In the genomic region with DNA sequence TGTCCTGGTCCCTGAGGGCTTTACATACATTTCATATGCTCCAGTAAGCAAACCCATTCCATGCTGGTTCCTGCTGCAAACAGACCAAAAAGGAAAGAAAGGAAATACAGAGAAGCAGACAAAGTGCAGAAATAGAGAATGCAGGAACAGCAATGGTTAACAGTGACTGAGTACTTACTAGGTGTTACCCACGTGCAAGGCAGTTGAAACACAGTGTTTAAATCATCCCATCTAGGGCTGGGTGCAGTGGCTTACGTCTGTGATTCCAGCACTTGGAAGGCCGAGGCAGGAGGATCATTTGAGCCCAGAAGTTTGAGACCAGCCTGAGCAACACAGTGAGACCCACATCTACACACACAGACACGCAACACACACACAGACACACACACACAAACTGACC, we compare ENCODE assay signal across 18 cellular contexts. TPM values are rescaled to one million over a fixed set of nuclear protein-coding genes. Genes with fewer than 3 reads are reported as not detected.
DNase-seq lines count a peak whose midpoint lies in the region; ATAC-seq and TF ChIP-seq lines count a peak whose summit lies in the region.
"Had no signal": no experiment of that assay in that cellular context is flagged by ENCODE, and none has a peak within 500 bp of the region (broad histone marks: within the 10 kb centered on the region; RNA-seq: fewer than 3 reads in every experiment).

No MANE protein-coding gene starts in this region.

- H2AFZ ChIP-seq in neuronal stem cell (ENCODE audit: low read length): peak overlapping the region; percentile 21

- peak overlapping the region; percentile 20 for H3K4me3 Mint-ChIP-seq in CD8-positive, alpha-beta T cell
- peak overlapping the region in 3 of 4 donors; percentile 59 to 65 (median 65) for H3K4me3 Mint-ChIP-seq in IgD-negative memory B cell
- no peak overlapping the region for H3K4me3 Mint-ChIP-seq in activated naive CD8-positive, alpha-beta T cell treated with anti-CD3 and anti-CD28 coated beads, Interleukin-2, amount 10 ng/mL, durations not matched to agents 7 days and 5 days

- H3K27ac Mint-ChIP-seq in CD8-positive, alpha-beta T cell: peak overlapping the region; percentile 86
- H3K27ac Mint-ChIP-seq in IgD-negative memory B cell: peak overlapping the region; percentile 98 to 99 (median 99)
- H3K27ac Mint-ChIP-seq in activated naive CD8-positive, alpha-beta T cell treated with anti-CD3 and anti-CD28 coated beads, Interleukin-2, amount 10 ng/mL, durations not matched to agents 7 days and 5 days: peak overlapping the region; percentile 81

- no peak for TF ChIP-seq POLR2A in uterus (IDR thresholded peaks at IDR 0.05)

- H3K36me3 ChIP-seq in CD8-positive, alpha-beta T cell (ENCODE audit: insufficient read depth, low read length): no peaks in the 10 kb centered on the region
- H3K36me3 ChIP-seq in neuronal stem cell (replicated peaks in 1 of 2; ENCODE audit: control insufficient read depth in 2 of 2, insufficient read depth in 2 of 2, low read length in 2 of 2) (no peaks in the 10 kb centered on the region), uterus (no peaks in the 10 kb centered on the region)
- H3K36me3 ChIP-seq: esophagus muscularis mucosa, left lung, sigmoid colon had no signal

- no peak overlapping the region for H2BK5ac ChIP-seq in neuronal stem cell (ENCODE audit: low read length)

- WGBS in neuronal stem cell (ENCODE audit: extremely low coverage in 2 of 2, insufficient read length in 2 of 2, insufficient replicate concordance in 1 of 2), 2 donors: no CpG with 5 or more reads among the region's 4 CpGs

- peaks cover 50% of the 10 kb centered on the region for H3K4me1 Mint-ChIP-seq in CD8-positive, alpha-beta T cell (ENCODE audit: low read depth)
- peaks cover 19 to 45% (median 43%) of the 10 kb centered on the region in 3 donors for H3K4me1 Mint-ChIP-seq in IgD-negative memory B cell
- peaks cover 28% of the 10 kb centered on the region for H3K4me1 Mint-ChIP-seq in activated naive CD8-positive, alpha-beta T cell treated with anti-CD3 and anti-CD28 coated beads, Interleukin-2, amount 10 ng/mL, durations not matched to agents 7 days and 5 days

- no peak overlapping the region for H3K9ac ChIP-seq in neuronal stem cell (ENCODE audit: low read depth, low read length, poor library complexity)

- no peak overlapping the region for H3K4me3 ChIP-seq in CD8-positive, alpha-beta T cell (ENCODE audit: low read depth, low read length)
- H3K4me3 ChIP-seq in neuronal stem cell (ENCODE audit: low read length in 2 of 2): peak overlapping the region in 1 of 2 donors; percentile 18
- H3K4me3 ChIP-seq in uterus: no peak overlapping the region
- H3K4me3 ChIP-seq: esophagus muscularis mucosa, left lung, mucosa of descending colon, sigmoid colon had no signal

- ATAC-seq in CD8-positive, alpha-beta T cell: no peak
- ATAC-seq in activated naive CD8-positive, alpha-beta T cell treated with anti-CD3 and anti-CD28 coated beads, Interleukin-2, amount 10 ng/mL, durations not matched to agents 7 days and 5 days (ENCODE audit: low read depth): no peak
- ATAC-seq in HG03469 (IDR thresholded peaks at IDR 0.05; ENCODE audit: unreplicated experiment): no peak
- ATAC-seq: left lung had no signal

- no peaks in the 10 kb centered on the region for H3K27me3 Mint-ChIP-seq in CD8-positive, alpha-beta T cell (ENCODE audit: low read depth)
- H3K27me3 Mint-ChIP-seq in IgD-negative memory B cell: no peaks in the 10 kb centered on the region
- no peaks in the 10 kb centered on the region for H3K27me3 Mint-ChIP-seq in activated naive CD8-positive, alpha-beta T cell treated with anti-CD3 and anti-CD28 coated beads, Interleukin-2, amount 10 ng/mL, durations not matched to agents 7 days and 5 days

- no peak overlapping the region for H2BK120ac ChIP-seq in neuronal stem cell (ENCODE audit: low read depth, low read length)

- H4K8ac ChIP-seq in neuronal stem cell (ENCODE audit: low read depth, low read length): no peak overlapping the region

- H3K36me3 Mint-ChIP-seq in CD8-positive, alpha-beta T cell: no peaks in the 10 kb centered on the region
- H3K36me3 Mint-ChIP-seq in IgD-negative memory B cell: no peaks in the 10 kb centered on the region
- H3K36me3 Mint-ChIP-seq in activated naive CD8-positive, alpha-beta T cell treated with anti-CD3 and anti-CD28 coated beads, Interleukin-2, amount 10 ng/mL, durations not matched to agents 7 days and 5 days: no peaks in the 10 kb centered on the region

- CTCF ChIA-PET in CD8-positive, alpha-beta T cell (lab: Charles Lee): interaction anchor here (3.1 kb wide), 1 partner anchor 67 kb away, joined by 27 read pairs; the partner anchor contains the start of gene WNK1

- no peaks in the 10 kb centered on the region for H3K9me3 Mint-ChIP-seq in CD8-positive, alpha-beta T cell
- H3K9me3 Mint-ChIP-seq in IgD-negative memory B cell: no peaks in the 10 kb centered on the region
- H3K9me3 Mint-ChIP-seq in activated naive CD8-positive, alpha-beta T cell treated with anti-CD3 and anti-CD28 coated beads, Interleukin-2, amount 10 ng/mL, durations not matched to agents 7 days and 5 days: no peaks in the 10 kb centered on the region

- DNase-seq in CD8-positive, alpha-beta T cell: no peak
- DNase-seq in activated naive CD8-positive, alpha-beta T cell treated with anti-CD3 and anti-CD28 coated beads, Interleukin-2, amount 10 ng/mL, durations not matched to agents 7 days and 5 days: no peak
- no peak for DNase-seq in neuronal stem cell (ENCODE audit: low spot score)
- DNase-seq in uterus: no peak
- no peak for DNase-seq in inferior parietal cortex (ENCODE audit: extremely low spot score)
- DNase-seq: activated effector memory CD4-positive, alpha-beta T cell treated with Interleukin-2 at 50 U/mL for 16 hours; central memory CD4-positive, alpha-beta T cell; left lung; MM.1S; mucosa of descending colon; NCI-H1694; NK-92 treated with Interleukin-12 subunit alpha and Interleukin-12 subunit beta, amount 100 ng/mL, for 24 hours; sigmoid colon; stimulated activated CD4-positive, alpha-beta T cell treated with anti-CD3 and anti-CD28 coated beads, Interleukin-1b, Interleukin-23, amount 100 ng/mL, for 48 hours had no signal

- H2BK15ac ChIP-seq in neuronal stem cell (ENCODE audit: low read length): no peak overlapping the region

- no peak overlapping the region for H3K4ac ChIP-seq in neuronal stem cell (ENCODE audit: low read length)

- H2AK5ac ChIP-seq in neuronal stem cell (ENCODE audit: low read depth, low read length): no peak overlapping the region

- H3K4me1 ChIP-seq in CD8-positive, alpha-beta T cell (ENCODE audit: insufficient read depth, low read length): peaks cover 26% of the 10 kb centered on the region
- H3K4me1 ChIP-seq in neuronal stem cell (ENCODE audit: control insufficient read depth in 2 of 2, insufficient read depth in 1 of 2, low read depth in 1 of 2, low read length in 2 of 2): peaks cover 4 to 7% of the 10 kb centered on the region in 2 donors
- no peaks in the 10 kb centered on the region for H3K4me1 ChIP-seq in uterus
- H3K4me1 ChIP-seq: sigmoid colon had no signal

- POLR2A ChIA-PET in CD8-positive, alpha-beta T cell (lab: Charles Lee): interaction anchor here (0.8 to 1.8 kb wide), 3 partner anchors 11 to 42 kb away, joined by 3 to 10 read pairs (median 5); no protein-coding TSS in a partner anchor
- POLR2A ChIA-PET in activated naive CD8-positive, alpha-beta T cell treated with anti-CD3 and anti-CD28 coated beads, Interleukin-2, amount 10 ng/mL, durations not matched to agents 7 days and 5 days (lab: Charles Lee): interaction anchor here (1.7 to 5.4 kb wide), 4 partner anchors 8 to 71 kb away, joined by 6 to 87 read pairs (median 33); partner anchors contain the start of gene WNK1

- intact Hi-C loops in CD8-positive, alpha-beta T cell (cut with DNase I, micrococcal nuclease): loop anchor here (2.0 kb wide), 3 partner anchors 16 to 66 kb away; no protein-coding TSS in a partner anchor
- intact Hi-C loops in uterus (cut with DNase I; ENCODE audit: low total_unique reads): no loop called here

- no peak for TF ChIP-seq CTCF in CD8-positive, alpha-beta T cell (IDR thresholded peaks at IDR 0.05)
- TF ChIP-seq CTCF in uterus (IDR thresholded peaks at IDR 0.05): no peak

- H4K91ac ChIP-seq in neuronal stem cell (ENCODE audit: low read depth, low read length, poor library complexity): no peak overlapping the region

- H3K4me2 ChIP-seq in neuronal stem cell (ENCODE audit: insufficient read depth, low read length, poor library complexity, severe bottlenecking): no peak overlapping the region

- H3K27me3 ChIP-seq in CD8-positive, alpha-beta T cell (ENCODE audit: insufficient read depth, low read length): no peaks in the 10 kb centered on the region
- H3K27me3 ChIP-seq in neuronal stem cell (ENCODE audit: control insufficient read depth in 3 of 3, insufficient read depth in 3 of 3, low read depth in 1 of 3, low read length in 3 of 3): no peaks in the 10 kb centered on the region
- no peaks in the 10 kb centered on the region for H3K27me3 ChIP-seq in uterus
- H3K27me3 ChIP-seq: esophagus muscularis mucosa, left lung, sigmoid colon had no signal

- no peaks in the 10 kb centered on the region for H3K9me3 ChIP-seq in CD8-positive, alpha-beta T cell (ENCODE audit: low read length)
- H3K9me3 ChIP-seq in neuronal stem cell (replicated peaks in 1 of 2; ENCODE audit: control insufficient read depth in 2 of 2, insufficient read depth in 1 of 2, low read depth in 1 of 2, low read length in 2 of 2) (peaks cover 0 to 2% of the 10 kb centered on the region in 2 donors), uterus (no peaks in the 10 kb centered on the region)
- H3K9me3 ChIP-seq: esophagus muscularis mucosa, left lung, mucosa of descending colon, sigmoid colon had no signal

- H3K79me1 ChIP-seq in neuronal stem cell (ENCODE audit: low read depth, low read length): no peaks in the 10 kb centered on the region

- H3K23ac ChIP-seq in neuronal stem cell (ENCODE audit: low read depth, low read length, poor library complexity): no peak overlapping the region

- H3K14ac ChIP-seq in neuronal stem cell (ENCODE audit: low read length): no peak overlapping the region

- H3K27ac ChIP-seq in CD8-positive, alpha-beta T cell (ENCODE audit: low read depth, low read length): peak overlapping the region; percentile 67
- H3K27ac ChIP-seq in neuronal stem cell (replicated peaks; ENCODE audit: low read length) (no peak overlapping the region), uterus (no peak overlapping the region)
- H3K27ac ChIP-seq: esophagus muscularis mucosa, RWPE1, sigmoid colon had no signal

- no peak overlapping the region for H2BK12ac ChIP-seq in neuronal stem cell (ENCODE audit: low read length)

- no peak overlapping the region for H3K18ac ChIP-seq in neuronal stem cell (ENCODE audit: low read length)

RNA-seq across cellular contexts. Expression of gene NINJ2, which starts 21.2 kb away (rescaled TPM):
- 1 to 10 TPM; 1.2 to 1.6 TPM for total RNA-seq in CD8-positive, alpha-beta T cell
- 15.8 TPM for polyA plus RNA-seq in IgD-negative memory B cell
- total RNA-seq in activated naive CD8-positive, alpha-beta T cell treated with anti-CD3 and anti-CD28 coated beads, Interleukin-2, amount 10 ng/mL, durations not matched to agents 7 days and 5 days: 1 to 10 TPM; 5.4 to 7.8 TPM
- polyA plus RNA-seq in neuronal stem cell (2013, experiment 1 of 2): 0.52 TPM
- 0.42 TPM for polyA plus RNA-seq in neuronal stem cell (2013, experiment 2 of 2)
- total RNA-seq in uterus: 1 to 10 TPM in 2 of 4 donors, under 1 TPM in 1, not detected in 1; 0.97 to 5.4 (median 2.3) TPM
